Comparison of ENCODE assay signal across 8 cellular contexts in the genomic region with DNA sequence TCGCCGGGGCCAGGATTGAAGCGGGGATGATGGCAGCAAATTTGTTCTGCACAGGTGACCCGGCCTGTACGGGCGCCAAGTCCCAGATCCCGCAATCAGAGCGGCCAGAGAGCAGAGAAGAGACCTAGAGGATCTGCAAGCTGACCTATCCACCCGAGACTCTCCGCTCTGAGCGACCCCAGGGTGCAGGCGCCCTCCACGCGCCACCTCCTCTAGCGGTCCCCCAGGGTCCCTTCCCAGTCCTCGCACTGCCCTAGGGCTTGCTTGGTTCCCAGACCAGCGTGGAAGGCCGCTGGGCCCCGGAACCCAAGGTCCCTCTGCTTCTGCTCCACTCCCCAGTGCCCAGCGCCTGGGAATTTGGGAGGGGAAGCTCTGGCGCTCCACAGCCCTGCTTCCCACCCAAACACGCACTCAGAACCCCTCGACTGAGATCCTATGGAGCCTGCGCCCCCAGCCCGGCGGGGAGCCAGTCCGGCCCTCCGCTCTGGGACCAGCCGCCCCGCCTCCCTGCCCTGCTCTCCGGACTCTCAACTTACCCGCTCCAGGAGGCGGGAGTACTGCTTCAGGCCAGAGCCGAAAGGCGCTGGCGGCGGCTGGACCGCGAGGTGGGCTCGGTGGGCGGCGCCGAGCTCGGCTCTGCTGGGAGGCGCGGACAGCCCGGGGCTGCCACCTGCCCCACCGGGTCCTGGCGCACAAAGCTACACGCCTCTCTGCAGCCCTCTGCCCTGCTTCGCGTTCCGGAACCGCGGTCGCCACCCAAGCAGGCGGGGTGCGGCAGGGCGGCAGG. TPM values are rescaled to one million over a fixed set of nuclear protein-coding genes. Genes with fewer than 3 reads are reported as not detected.
A peak's percentile ranks its signal among the peaks of the same experiment; 100 is the strongest.
DNase-seq lines count a peak whose midpoint lies in the region; ATAC-seq, FAIRE-seq and TF ChIP-seq lines count a peak whose summit lies in the region.

No MANE protein-coding gene starts in this region.

- H3K36me3 Mint-ChIP-seq in endothelial cell (ENCODE audit: low read depth, unreplicated experiment), result no peaks in the 10 kb centered on the region
- H3K36me3 Mint-ChIP-seq in activated naive CD4-positive, alpha-beta T cell treated with anti-CD3 and anti-CD28 coated beads, Interleukin-2, amount 50 U/mL, for 72 hours, result peaks cover 0 to 19% of the 10 kb centered on the region in 2 donors

- peak overlapping the region; percentile 73 for H3K4me3 Mint-ChIP-seq in endothelial cell (ENCODE audit: unreplicated experiment)

- peak; percentile 37 to 64 (median 60) for ATAC-seq in pancreas
- ATAC-seq in activated naive CD4-positive, alpha-beta T cell treated with anti-CD3 and anti-CD28 coated beads, Interleukin-2, amount 50 U/mL, for 72 hours, result no peak

- H3K4me3 ChIP-seq in GM12865 (ENCODE audit: low read depth, low read length) (peak overlapping the region; percentile 45), NB4 (ENCODE audit: low read depth, low read length) (peak overlapping the region; percentile 76), pancreas (peak overlapping the region; percentile 8 to 56 (median 24)), vagina (peak overlapping the region in 1 of 2 donors; percentile 3)

- TF ChIP-seq CTCF in GM12865 (IDR thresholded peaks at IDR 0.05; ENCODE audit: insufficient read depth, low read depth, low read length, missing control alignments), result no peak
- no peak for TF ChIP-seq CTCF in NB4 (IDR thresholded peaks at IDR 0.05; ENCODE audit: low read depth, low read length)
- TF ChIP-seq CTCF in endothelial cell (IDR thresholded peaks at IDR 0.05; ENCODE audit: unreplicated experiment), result no peak
- no peak for TF ChIP-seq CTCF in pancreas (IDR thresholded peaks at IDR 0.05)
- no peak for TF ChIP-seq CTCF in vagina (IDR thresholded peaks at IDR 0.05)

- H3K27me3 Mint-ChIP-seq in endothelial cell (ENCODE audit: unreplicated experiment), result peaks cover 33% of the 10 kb centered on the region

- TF ChIP-seq POLR2A in NB4 (IDR thresholded peaks at IDR 0.05; ENCODE audit: extremely low read depth, insufficient read length) (no peak), vagina (IDR thresholded peaks at IDR 0.05) (no peak)

- FAIRE-seq in pancreas (lab: Jason Lieb, UNC), result no peak

- H3K9me3 Mint-ChIP-seq in endothelial cell (ENCODE audit: unreplicated experiment), result no peaks in the 10 kb centered on the region
- H3K9me3 Mint-ChIP-seq in activated naive CD4-positive, alpha-beta T cell treated with anti-CD3 and anti-CD28 coated beads, Interleukin-2, amount 50 U/mL, for 72 hours, result no peaks in the 10 kb centered on the region

- H3K9me3 ChIP-seq in pancreas, result no peaks in the 10 kb centered on the region
- H3K9me3 ChIP-seq in vagina, result no peaks in the 10 kb centered on the region

- H3K27ac Mint-ChIP-seq in endothelial cell (ENCODE audit: unreplicated experiment), result no peak overlapping the region
- H3K27ac Mint-ChIP-seq in activated naive CD4-positive, alpha-beta T cell treated with anti-CD3 and anti-CD28 coated beads, Interleukin-2, amount 50 U/mL, for 72 hours, result no peak overlapping the region

- H3K27me3 ChIP-seq in pancreas (peaks cover 4 to 38% (median 11%) of the 10 kb centered on the region in 4 donors), vagina (peaks cover 5% of the 10 kb centered on the region)

- H3K4me1 ChIP-seq in pancreas (peaks cover 0 to 5% (median 4%) of the 10 kb centered on the region in 3 donors), vagina (peaks cover 63% of the 10 kb centered on the region)

- intact Hi-C loops in pancreas (cut with DNase I) (no loop called here), vagina (cut with DNase I) (no loop called here)

- no peaks in the 10 kb centered on the region for H3K36me3 ChIP-seq in pancreas
- H3K36me3 ChIP-seq in vagina, result no peaks in the 10 kb centered on the region

- H3K27ac ChIP-seq in pancreas (no peak overlapping the region), vagina (no peak overlapping the region)

- peaks cover 39% of the 10 kb centered on the region for H3K4me1 Mint-ChIP-seq in endothelial cell (ENCODE audit: unreplicated experiment)

- DNase-seq in GM12865 (ENCODE audit: low read depth), result no peak
- DNase-seq in NB4 (ENCODE audit: low read depth), result peak; percentile 75
- DNase-seq in endothelial cell (ENCODE audit: low spot score), result no peak
- peak in 2 of 6 donors; percentile 32 to 67 for DNase-seq in pancreas
- no peak for DNase-seq in vagina (ENCODE audit: extremely low spot score in 2 of 2)
- DNase-seq in activated naive CD4-positive, alpha-beta T cell treated with anti-CD3 and anti-CD28 coated beads, Interleukin-2, amount 50 U/mL, for 72 hours (ENCODE audit: low spot score in 2 of 2), result no peak
- DNase-seq in kidney glomerular epithelial cell (lab: John Stamatoyannopoulos, UW), result no peak
- DNase-seq in stimulated activated CD4-positive, alpha-beta T cell treated with anti-CD3 and anti-CD28 coated beads, Interleukin-1b, Interleukin-23, amount 100 ng/mL, for 48 hours, result no peak

- WGBS in pancreas, 2 donors, result 3 to 4% methylated on average over 49 to 59 of the region's 59 CpGs

RNA-seq across cellular contexts. Expression of a gene that starts 3.0 kb away (rescaled TPM):
- total RNA-seq in endothelial cell (ENCODE audit: unreplicated experiment) (not detected), pancreas (under 1 TPM; 0.19 to 0.72 (median 0.25) TPM), vagina (not detected)
- polyA plus RNA-seq in pancreas, result 1 to 10 TPM; 1.4 to 1.7 TPM
- total RNA-seq in activated naive CD4-positive, alpha-beta T cell treated with anti-CD3 and anti-CD28 coated beads, Interleukin-2, amount 50 U/mL, for 72 hours, result not detected

Comparison
In these comparisons a context has a peak if more than half of its experiments do, and no peak if none do; other contexts are left out.
1. ATAC-seq: peak in pancreas (4 of 4); none in activated naive CD4-positive, alpha-beta T cell treated with anti-CD3 and anti-CD28 coated beads, Interleukin-2, amount 50 U/mL, for 72 hours (0 of 2).